ENCODE assay signal across 8 cellular contexts in the genomic region with DNA sequence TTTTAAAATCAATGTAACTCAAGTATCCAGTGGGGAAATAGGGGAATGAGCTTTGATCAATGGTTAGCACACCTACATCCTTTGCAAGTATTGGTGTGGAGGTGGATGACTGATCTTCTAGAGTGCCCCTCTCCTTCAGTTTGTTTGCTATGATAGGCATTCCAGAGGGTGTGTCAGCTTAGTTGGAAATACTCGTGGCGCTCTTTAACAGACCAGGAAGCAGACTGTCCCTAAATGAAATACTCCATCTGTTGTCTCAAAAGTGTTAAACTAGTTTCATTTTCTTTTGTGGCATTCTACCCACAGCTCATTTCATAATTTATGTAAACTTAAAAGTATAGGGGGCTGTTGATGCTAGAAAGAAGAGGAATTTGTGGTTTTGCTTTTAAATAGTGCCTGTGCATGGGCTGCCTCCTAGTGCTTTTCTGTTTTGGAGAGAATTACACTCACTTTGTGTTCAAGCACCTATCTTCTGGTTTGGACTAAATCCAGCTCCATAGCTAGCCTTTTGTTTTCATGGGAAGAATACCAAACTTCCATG.
DNase-seq lines count a peak whose midpoint lies in the region; ATAC-seq and TF ChIP-seq lines count a peak whose summit lies in the region.

No MANE protein-coding gene starts in this region.

- H3K4me3 ChIP-seq in epithelial cell of esophagus (ENCODE audit: low read length) = no peak overlapping the region
- H3K4me3 ChIP-seq in HAP-1 = no peak overlapping the region

- no peaks in the 10 kb centered on the region for H3K27me3 Mint-ChIP-seq in osteocyte (ENCODE audit: unreplicated experiment)

- no peak overlapping the region for H3K27ac Mint-ChIP-seq in osteocyte (ENCODE audit: unreplicated experiment)

- peak; percentile 15 for DNase-seq in AG09319 (ENCODE audit: extremely low read depth, low read depth)
- DNase-seq in OCI-M1 (lab: John Stamatoyannopoulos, UW) = peak; percentile 77
- peak; percentile 67 for DNase-seq in epithelial cell of esophagus (ENCODE audit: low read depth)
- DNase-seq in osteocyte (ENCODE audit: extremely low spot score, unreplicated experiment) = no peak
- DNase-seq in HAP-1 (ENCODE audit: low spot score in 2 of 2) = no peak
- no peak for DNase-seq in GM19238 (ENCODE audit: insufficient read length, low spot score)

- H3K9me3 Mint-ChIP-seq in osteocyte (ENCODE audit: unreplicated experiment) = no peaks in the 10 kb centered on the region

- H3K36me3 Mint-ChIP-seq in osteocyte (ENCODE audit: unreplicated experiment) = no peaks in the 10 kb centered on the region

- H3K27me3 ChIP-seq in HAP-1 (ENCODE audit: low read depth) = no peaks in the 10 kb centered on the region

- H3K4me1 Mint-ChIP-seq in osteocyte (ENCODE audit: unreplicated experiment) = peaks cover 1% of the 10 kb centered on the region

- H3K4me3 Mint-ChIP-seq in osteocyte (ENCODE audit: unreplicated experiment) = no peak overlapping the region

- no peaks in the 10 kb centered on the region for H3K36me3 ChIP-seq in HAP-1 (replicated peaks)

- H3K4me1 ChIP-seq in HAP-1 = peaks cover 27% of the 10 kb centered on the region

- in situ Hi-C loops in HAP-1 (cut with MboI; ENCODE audit: low sequenced_read_pairs) = no loop called here

- TF ChIP-seq CTCF in AG09319 (IDR thresholded peaks at IDR 0.05; ENCODE audit: low read depth, low read length) (peak; percentile 19), epithelial cell of esophagus (IDR thresholded peaks at IDR 0.05; ENCODE audit: insufficient read depth, low read depth, low read length, missing control alignments) (no peak), osteocyte (IDR thresholded peaks at IDR 0.05) (peak; percentile 60)

- ATAC-seq in GM18517 (IDR thresholded peaks at IDR 0.05; ENCODE audit: unreplicated experiment) (peak; percentile 64), HG03045 (IDR thresholded peaks at IDR 0.05; ENCODE audit: unreplicated experiment) (peak; percentile 50)

- no peaks in the 10 kb centered on the region for H3K9me3 ChIP-seq in HAP-1

Comparison
In these comparisons a context has a peak if more than half of its experiments do, and no peak if none do; other contexts are left out.
1. DNase-seq: peak in AG09319 (single experiment), OCI-M1 (single experiment) and epithelial cell of esophagus (single experiment); none in osteocyte (single experiment), HAP-1 (0 of 2) and GM19238 (single experiment).